In the genomic region with DNA sequence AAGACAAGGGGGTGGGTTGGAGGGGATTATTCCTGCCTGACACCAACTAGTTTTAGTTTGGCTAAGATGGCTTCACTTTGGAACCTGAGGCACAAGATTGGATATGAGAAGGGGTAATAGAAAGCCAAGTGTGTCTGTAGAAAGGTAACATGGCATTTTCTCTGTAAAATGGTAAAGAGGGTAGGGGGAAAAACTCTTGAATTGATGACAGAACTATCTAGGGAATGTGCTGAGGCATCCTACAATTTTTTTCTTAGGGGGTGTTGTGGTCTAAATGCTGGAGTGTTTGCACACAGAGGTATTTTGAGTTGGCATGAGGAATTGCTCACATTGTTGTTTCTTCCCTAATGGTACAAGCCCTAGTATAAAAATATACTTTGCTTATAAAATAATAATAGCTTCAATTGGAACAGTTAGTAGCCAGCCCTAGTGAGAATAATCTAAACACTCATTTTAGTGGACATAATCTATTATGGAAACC, we compare ENCODE assay signal across 1 cellular context.
TF ChIP-seq lines count a peak whose summit lies in the region.

No MANE protein-coding gene starts in this region.

TF ChIP-seq in WTC11, 78 proteins besides CTCF, POLR2A, EP300 and RAD21 (continued from another document):
- TF ChIP-seq, protein P1, sequence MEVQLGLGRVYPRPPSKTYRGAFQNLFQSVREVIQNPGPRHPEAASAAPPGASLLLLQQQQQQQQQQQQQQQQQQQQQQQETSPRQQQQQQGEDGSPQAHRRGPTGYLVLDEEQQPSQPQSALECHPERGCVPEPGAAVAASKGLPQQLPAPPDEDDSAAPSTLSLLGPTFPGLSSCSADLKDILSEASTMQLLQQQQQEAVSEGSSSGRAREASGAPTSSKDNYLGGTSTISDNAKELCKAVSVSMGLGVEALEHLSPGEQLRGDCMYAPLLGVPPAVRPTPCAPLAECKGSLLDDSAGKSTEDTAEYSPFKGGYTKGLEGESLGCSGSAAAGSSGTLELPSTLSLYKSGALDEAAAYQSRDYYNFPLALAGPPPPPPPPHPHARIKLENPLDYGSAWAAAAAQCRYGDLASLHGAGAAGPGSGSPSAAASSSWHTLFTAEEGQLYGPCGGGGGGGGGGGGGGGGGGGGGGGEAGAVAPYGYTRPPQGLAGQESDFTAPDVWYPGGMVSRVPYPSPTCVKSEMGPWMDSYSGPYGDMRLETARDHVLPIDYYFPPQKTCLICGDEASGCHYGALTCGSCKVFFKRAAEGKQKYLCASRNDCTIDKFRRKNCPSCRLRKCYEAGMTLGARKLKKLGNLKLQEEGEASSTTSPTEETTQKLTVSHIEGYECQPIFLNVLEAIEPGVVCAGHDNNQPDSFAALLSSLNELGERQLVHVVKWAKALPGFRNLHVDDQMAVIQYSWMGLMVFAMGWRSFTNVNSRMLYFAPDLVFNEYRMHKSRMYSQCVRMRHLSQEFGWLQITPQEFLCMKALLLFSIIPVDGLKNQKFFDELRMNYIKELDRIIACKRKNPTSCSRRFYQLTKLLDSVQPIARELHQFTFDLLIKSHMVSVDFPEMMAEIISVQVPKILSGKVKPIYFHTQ (CRISPR knock-in tag; IDR thresholded peaks at IDR 0.05), result no peak
- TF ChIP-seq MYBL2 (CRISPR knock-in tag; IDR thresholded peaks at IDR 0.05) (no peak), SMAD3 (CRISPR knock-in tag; IDR thresholded peaks at IDR 0.05; ENCODE audit: borderline replicate concordance) (no peak), MLX (CRISPR knock-in tag; IDR thresholded peaks at IDR 0.05) (no peak), SMAD4 (CRISPR knock-in tag; IDR thresholded peaks at IDR 0.05) (no peak), ZNF317 (CRISPR knock-in tag; IDR thresholded peaks at IDR 0.05; ENCODE audit: borderline replicate concordance, low read depth) (no peak)
- TF ChIP-seq, protein P2, sequence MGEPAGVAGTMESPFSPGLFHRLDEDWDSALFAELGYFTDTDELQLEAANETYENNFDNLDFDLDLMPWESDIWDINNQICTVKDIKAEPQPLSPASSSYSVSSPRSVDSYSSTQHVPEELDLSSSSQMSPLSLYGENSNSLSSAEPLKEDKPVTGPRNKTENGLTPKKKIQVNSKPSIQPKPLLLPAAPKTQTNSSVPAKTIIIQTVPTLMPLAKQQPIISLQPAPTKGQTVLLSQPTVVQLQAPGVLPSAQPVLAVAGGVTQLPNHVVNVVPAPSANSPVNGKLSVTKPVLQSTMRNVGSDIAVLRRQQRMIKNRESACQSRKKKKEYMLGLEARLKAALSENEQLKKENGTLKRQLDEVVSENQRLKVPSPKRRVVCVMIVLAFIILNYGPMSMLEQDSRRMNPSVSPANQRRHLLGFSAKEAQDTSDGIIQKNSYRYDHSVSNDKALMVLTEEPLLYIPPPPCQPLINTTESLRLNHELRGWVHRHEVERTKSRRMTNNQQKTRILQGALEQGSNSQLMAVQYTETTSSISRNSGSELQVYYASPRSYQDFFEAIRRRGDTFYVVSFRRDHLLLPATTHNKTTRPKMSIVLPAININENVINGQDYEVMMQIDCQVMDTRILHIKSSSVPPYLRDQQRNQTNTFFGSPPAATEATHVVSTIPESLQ (CRISPR knock-in tag; IDR thresholded peaks at IDR 0.05), result no peak
